In the genomic region with DNA sequence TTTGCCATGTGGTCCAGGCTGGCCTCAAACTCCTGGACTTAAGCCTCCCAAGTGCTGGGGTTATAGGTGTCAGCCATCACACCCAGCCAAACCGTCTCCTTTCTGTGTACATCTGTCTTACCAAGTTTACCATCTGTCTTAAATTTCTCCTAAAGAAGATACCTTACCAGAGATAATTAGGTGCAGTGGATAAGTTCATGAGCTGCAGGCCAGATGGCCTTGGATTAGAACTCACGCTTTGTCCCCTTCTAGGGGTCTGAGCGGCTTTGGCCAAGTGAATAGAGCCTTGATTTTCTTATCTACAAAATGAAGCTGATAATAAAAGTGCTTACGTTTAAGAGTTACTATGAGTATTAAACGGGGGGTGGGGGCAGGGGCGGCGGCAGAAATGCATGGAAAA, we compare ENCODE assay signal across 25 cellular contexts.
"Had no signal": no experiment of that assay in that cellular context is flagged by ENCODE, and none has a peak within 500 bp of the region (broad histone marks: within the 10 kb centered on the region; RNA-seq: fewer than 3 reads in every experiment).

No MANE protein-coding gene starts in this region.

- DNase-seq: activated CD4-positive, alpha-beta memory T cell treated with anti-CD3 and anti-CD28 coated beads, Interleukin-2, amount 10 ng/mL, durations not matched to agents 7 days and 5 days; activated CD4-positive, alpha-beta T cell treated with anti-CD3 and anti-CD28 coated beads for 1 hour; activated CD4-positive, alpha-beta T cell treated with anti-CD3 and anti-CD28 coated beads for 4 hours; activated CD4-positive, alpha-beta T cell treated with anti-CD3 and anti-CD28 coated beads, Interleukin-2, amount 10 ng/mL, durations not matched to agents 7 days and 5 days; activated CD4-positive, alpha-beta T cell treated with anti-CD3 and anti-CD28 coated beads, Interleukin-2, amount 50 U/mL, for 4 hours; activated CD8-positive, alpha-beta memory T cell treated with anti-CD3 and anti-CD28 coated beads, Interleukin-2, amount 50 U/mL, for 48 hours; activated effector memory CD4-positive, alpha-beta T cell treated with Interleukin-2 at 50 U/mL for 16 hours; activated gamma-delta T cell treated with Interleukin-2 at 50 U/mL for 16 hours; activated naive CD4-positive, alpha-beta T cell treated with anti-CD3 and anti-CD28 coated beads, Interleukin-2, amount 50 U/mL, for 16 hours; activated naive CD4-positive, alpha-beta T cell treated with Interleukin-2 at 50 U/mL for 16 hours; activated T-cell treated with anti-CD3 and anti-CD28 coated beads for 4 hours; activated T-cell treated with anti-CD3 and anti-CD28 coated beads, Interleukin-2, amount 50 U/mL, for 4 hours; amniotic stem cell; brain microvascular endothelial cell; cortex of kidney; dermis blood vessel endothelial cell; effector CD4-positive, alpha-beta T cell; effector memory CD8-positive, alpha-beta T cell; erythroblast; foreskin keratinocyte; gastrocnemius medialis; glutamatergic neuron; heart left ventricle had no signal

- ATAC-seq: activated T-cell treated with anti-CD3 and anti-CD28 coated beads, Interleukin-2, amount 50 U/mL, for 4 hours; activated T-helper 17 cell treated with anti-CD3 and anti-CD28 coated beads, Interleukin-2, amount 50 U/mL, for 72 hours; effector memory CD8-positive, alpha-beta T cell; foreskin keratinocyte; heart left ventricle; WTC11 had no signal
